8 cellular contexts compared by ENCODE assay signal in the genomic region with DNA sequence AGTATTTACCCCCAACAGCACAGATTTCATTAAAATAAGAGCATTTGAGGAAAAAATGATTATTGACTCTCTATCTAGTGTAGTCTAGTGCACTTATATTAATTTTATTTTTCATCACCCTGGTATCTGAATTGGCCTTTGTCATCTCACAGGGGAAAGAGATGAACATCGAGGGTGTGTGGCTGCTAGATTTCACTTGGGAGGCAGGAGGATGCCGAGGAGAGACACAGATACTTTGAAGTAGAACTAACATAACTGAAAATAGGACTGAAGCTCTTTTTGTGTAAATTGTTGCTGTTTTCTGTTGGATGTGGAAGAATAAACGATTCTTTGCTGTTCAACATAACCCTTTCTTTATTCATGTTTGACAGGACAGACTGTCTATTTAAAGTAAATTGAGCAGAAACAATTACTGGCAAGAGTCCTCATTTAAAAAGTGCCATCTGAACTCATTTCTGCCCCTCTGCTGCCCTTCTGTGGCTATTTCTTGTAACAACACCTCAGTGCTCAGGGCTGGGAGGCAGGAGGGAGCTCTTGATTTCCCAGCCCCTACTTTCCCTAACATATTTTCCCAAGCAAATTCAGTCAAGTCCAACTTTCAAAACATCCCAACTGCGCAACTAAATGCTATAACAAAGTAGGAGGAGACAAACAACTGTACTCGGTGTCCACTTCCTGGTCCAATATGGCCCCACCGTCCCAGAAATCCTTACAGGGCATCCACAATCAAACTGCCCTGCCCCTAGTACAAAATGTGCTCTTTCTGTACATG. TPM values are rescaled to one million over a fixed set of nuclear protein-coding genes. Genes with fewer than 3 reads are reported as not detected.
A peak's percentile ranks its signal among the peaks of the same experiment; 100 is the strongest.
DNase-seq lines count a peak whose midpoint lies in the region; ATAC-seq and TF ChIP-seq lines count a peak whose summit lies in the region.

No MANE protein-coding gene starts in this region.

- H3K9me3 ChIP-seq in MG63: peaks cover 32% of the 10 kb centered on the region
- no peaks in the 10 kb centered on the region for H3K9me3 ChIP-seq in RWPE2 (ENCODE audit: severe bottlenecking)
- H3K9me3 ChIP-seq in colonic mucosa: no peaks in the 10 kb centered on the region

- TF ChIP-seq CTCF in AG10803 (conservative IDR thresholded peaks at IDR 0.05; ENCODE audit: low read length): peak; percentile 86
- TF ChIP-seq CTCF in RWPE2 (IDR thresholded peaks at IDR 0.05; ENCODE audit: poor library complexity, severe bottlenecking): peak; percentile 83
- peak; percentile 62 for TF ChIP-seq CTCF in colonic mucosa (IDR thresholded peaks at IDR 0.05)

- H3K4me3 ChIP-seq in AG10803 (ENCODE audit: low read length): no peak overlapping the region
- H3K4me3 ChIP-seq in MG63: no peak overlapping the region
- no peak overlapping the region for H3K4me3 ChIP-seq in RWPE2 (ENCODE audit: severe bottlenecking)
- H3K4me3 ChIP-seq in colonic mucosa: no peak overlapping the region

- H3K27ac ChIP-seq in RWPE2 (ENCODE audit: poor library complexity, severe bottlenecking) (no peak overlapping the region), colonic mucosa (no peak overlapping the region)

- H3K27me3 ChIP-seq in MG63 (no peaks in the 10 kb centered on the region), RWPE2 (ENCODE audit: insufficient read depth, poor library complexity, severe bottlenecking) (no peaks in the 10 kb centered on the region), colonic mucosa (no peaks in the 10 kb centered on the region)

- peak; percentile 65 for DNase-seq in AG10803 (ENCODE audit: low read depth)
- peak; percentile 45 for DNase-seq in MG63
- DNase-seq in RWPE2 (ENCODE audit: low spot score): no peak
- peak; percentile 46 for DNase-seq in colonic mucosa
- DNase-seq in left lobe of liver (ENCODE audit: low spot score): peak; percentile 61
- DNase-seq in stimulated activated naive CD8-positive, alpha-beta T cell treated with anti-CD3 and anti-CD28 coated beads, Interleukin-15, Interleukin-2, amounts not matched to agents 100 U/mL and 50 U/mL, for 24 hours: peak; percentile 39

- H3K9ac ChIP-seq in colonic mucosa (ENCODE audit: low read depth in 2 of 2, low read length in 2 of 2): no peak overlapping the region

- no peaks in the 10 kb centered on the region for H3K36me3 ChIP-seq in MG63
- H3K36me3 ChIP-seq in RWPE2 (ENCODE audit: low read depth): no peaks in the 10 kb centered on the region
- H3K36me3 ChIP-seq in colonic mucosa: no peaks in the 10 kb centered on the region

- peak; percentile 64 for ATAC-seq in GM18502 (IDR thresholded peaks at IDR 0.05; ENCODE audit: poor library complexity, unreplicated experiment)
- peak; percentile 67 for ATAC-seq in RWPE2 (ENCODE audit: low read depth)
- peak; percentile 99 for ATAC-seq in left lobe of liver
- no peak for ATAC-seq in stimulated activated naive CD8-positive, alpha-beta T cell treated with anti-CD3 and anti-CD28 coated beads, Interleukin-15, Interleukin-2, amounts not matched to agents 100 U/mL and 50 U/mL, for 24 hours
- ATAC-seq in HG02885 (IDR thresholded peaks at IDR 0.05; ENCODE audit: poor library complexity, unreplicated experiment): no peak

- intact Hi-C loops in colonic mucosa (cut with DNase I): loop anchor here (5.0 to 10.0 kb wide), 2 partner anchors 640 to 677 kb away; no protein-coding TSS in a partner anchor

- H3K4me1 ChIP-seq in RWPE2 (ENCODE audit: insufficient read depth, poor library complexity, severe bottlenecking) (no peaks in the 10 kb centered on the region), colonic mucosa (no peaks in the 10 kb centered on the region)

RNA-seq across cellular contexts. Expression of a gene that starts 15.6 kb away (rescaled TPM):
- not detected in 2 replicates for total RNA-seq in MG63 (2014; rRNA removed; shearing (Covaris generic); ENCODE audit: low replicate concordance)
- not detected for total RNA-seq in colonic mucosa
- total RNA-seq in left lobe of liver: not detected

Comparison
In these comparisons a context has a peak if more than half of its experiments do, and no peak if none do; other contexts are left out.
1. ATAC-seq: peak in GM18502 (single experiment), RWPE2 (single experiment) and left lobe of liver (single experiment); none in stimulated activated naive CD8-positive, alpha-beta T cell treated with anti-CD3 and anti-CD28 coated beads, Interleukin-15, Interleukin-2, amounts not matched to agents 100 U/mL and 50 U/mL, for 24 hours (single experiment) and HG02885 (single experiment).
2. Peak in every context shown above with its lines, with median percentiles within 50 percentile points of each other: CTCF ChIP-seq.